ENCODE assay signal across 1 cellular context in genomic region chr2:47402805-47403691, GRCh38.
TF ChIP-seq lines count a peak whose summit lies in the region.

MSH2 (plus strand) TSS chr2:47403156; CDS start chr2:47403192, 36 bp downstream.

TF ChIP-seq in HEK293, 187 proteins besides CTCF, POLR2A, EP300 and RAD21 (continued from another document):
- TF ChIP-seq PRDM2 (tag by site-specific recombination; IDR thresholded peaks at IDR 0.05; ENCODE audit: borderline replicate concordance) (no peak), PRDM10 (tag by site-specific recombination; IDR thresholded peaks at IDR 0.05) (peak; percentile 57), ZNF398 (tag by site-specific recombination; IDR thresholded peaks at IDR 0.05) (peak; percentile 53), YY1 (tag by site-specific recombination; IDR thresholded peaks at IDR 0.05) (peak; percentile 75; the same call in 1 of the 2 replicates), ZNF501 (tag by site-specific recombination; IDR thresholded peaks at IDR 0.05) (peak; percentile 86)
